ENCODE assay signal across 9 cellular contexts in the genomic region with DNA sequence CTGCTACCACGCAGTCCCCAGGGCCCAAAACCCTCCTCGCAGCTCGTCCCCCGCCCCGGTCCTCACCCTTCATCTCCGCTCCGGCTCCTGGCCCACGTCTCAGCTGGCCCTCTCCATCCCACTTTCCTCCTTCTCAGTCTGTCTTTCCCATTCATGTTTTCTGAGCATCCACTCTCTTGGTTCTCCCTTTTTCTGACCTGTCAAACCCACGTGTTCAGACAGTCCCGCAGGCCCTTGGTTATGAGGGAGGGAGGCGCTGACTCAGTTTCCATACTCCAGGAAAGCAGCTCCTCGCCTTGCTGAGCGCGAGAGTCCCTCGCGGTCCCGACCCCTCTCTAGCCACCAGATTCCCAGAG. TPM values are rescaled to one million over a fixed set of nuclear protein-coding genes. Genes with fewer than 3 reads are reported as not detected.
DNase-seq lines count a peak whose midpoint lies in the region; ATAC-seq lines count a peak whose summit lies in the region.
"Had no signal": no experiment of that assay in that cellular context is flagged by ENCODE, and none has a peak within 500 bp of the region (broad histone marks: within the 10 kb centered on the region; RNA-seq: fewer than 3 reads in every experiment).

No MANE protein-coding gene starts in this region.

- POLR2A ChIA-PET in activated CD4-positive, alpha-beta memory T cell treated with anti-CD3 and anti-CD28 coated beads, Interleukin-2, amount 10 ng/mL, durations not matched to agents 7 days and 5 days (lab: Charles Lee) = interaction anchor here (1.3 to 2.7 kb wide), 4 partner anchors 10 to 216 kb away, joined by 4 to 16 read pairs (median 4); partner anchors contain the start of gene MRPL58

- H3K36me3 Mint-ChIP-seq in activated CD4-positive, alpha-beta memory T cell treated with anti-CD3 and anti-CD28 coated beads, Interleukin-2, amount 10 ng/mL, durations not matched to agents 7 days and 5 days (ENCODE audit: low read depth) = no peaks in the 10 kb centered on the region
- peaks cover 6% of the 10 kb centered on the region for H3K36me3 Mint-ChIP-seq in stimulated activated effector memory CD8-positive, alpha-beta T cell treated with anti-CD3 and anti-CD28 coated beads, Interleukin-12 subunit alpha, Interleukin-12 subunit beta, amount 100 ng/mL, for 72 hours

- H3K4me1 Mint-ChIP-seq in activated CD4-positive, alpha-beta memory T cell treated with anti-CD3 and anti-CD28 coated beads, Interleukin-2, amount 10 ng/mL, durations not matched to agents 7 days and 5 days = peaks cover 6% of the 10 kb centered on the region
- H3K4me1 Mint-ChIP-seq in stimulated activated effector memory CD8-positive, alpha-beta T cell treated with anti-CD3 and anti-CD28 coated beads, Interleukin-12 subunit alpha, Interleukin-12 subunit beta, amount 100 ng/mL, for 72 hours = peaks cover 13% of the 10 kb centered on the region

- H3K27me3 Mint-ChIP-seq in activated CD4-positive, alpha-beta memory T cell treated with anti-CD3 and anti-CD28 coated beads, Interleukin-2, amount 10 ng/mL, durations not matched to agents 7 days and 5 days = peaks cover 35% of the 10 kb centered on the region

- CTCF ChIA-PET in activated CD4-positive, alpha-beta memory T cell treated with anti-CD3 and anti-CD28 coated beads, Interleukin-2, amount 10 ng/mL, durations not matched to agents 7 days and 5 days (lab: Charles Lee) = interaction anchor here (0.6 to 2.6 kb wide), 5 partner anchors 10 to 108 kb away, joined by 4 to 16 read pairs (median 9); partner anchors contain the start of gene MRPL58

- DNase-seq in H7 (no peak), putamen (ENCODE audit: low spot score) (no peak), GM19240 (ENCODE audit: insufficient read length, low spot score) (no peak)
- no peak for DNase-seq in activated CD4-positive, alpha-beta memory T cell treated with anti-CD3 and anti-CD28 coated beads, Interleukin-2, amount 10 ng/mL, durations not matched to agents 7 days and 5 days
- DNase-seq in stimulated activated effector memory CD8-positive, alpha-beta T cell treated with anti-CD3 and anti-CD28 coated beads, Interleukin-12 subunit alpha, Interleukin-12 subunit beta, amount 100 ng/mL, for 72 hours (ENCODE audit: low spot score in 2 of 2) = no peak
- DNase-seq in NK-92 treated with Interleukin-12 subunit alpha and Interleukin-12 subunit beta, amount 100 ng/mL, for 24 hours (lab: John Stamatoyannopoulos, UW) = no peak

- peak overlapping the region; percentile 72 for H3K4me3 Mint-ChIP-seq in activated CD4-positive, alpha-beta memory T cell treated with anti-CD3 and anti-CD28 coated beads, Interleukin-2, amount 10 ng/mL, durations not matched to agents 7 days and 5 days
- peak overlapping the region; percentile 89 for H3K4me3 Mint-ChIP-seq in stimulated activated effector memory CD8-positive, alpha-beta T cell treated with anti-CD3 and anti-CD28 coated beads, Interleukin-12 subunit alpha, Interleukin-12 subunit beta, amount 100 ng/mL, for 72 hours

- H3K9me3 Mint-ChIP-seq in activated CD4-positive, alpha-beta memory T cell treated with anti-CD3 and anti-CD28 coated beads, Interleukin-2, amount 10 ng/mL, durations not matched to agents 7 days and 5 days = no peaks in the 10 kb centered on the region
- H3K9me3 Mint-ChIP-seq in stimulated activated effector memory CD8-positive, alpha-beta T cell treated with anti-CD3 and anti-CD28 coated beads, Interleukin-12 subunit alpha, Interleukin-12 subunit beta, amount 100 ng/mL, for 72 hours = no peaks in the 10 kb centered on the region

- H3K27me3 ChIP-seq in H7 (ENCODE audit: control insufficient read depth, insufficient read depth, low read length) = peaks cover 46% of the 10 kb centered on the region
- H3K27me3 ChIP-seq in iPS-18a (ENCODE audit: control insufficient read depth, insufficient read depth, low read length) = peaks cover 59% of the 10 kb centered on the region

- no peak overlapping the region for H3K9ac ChIP-seq in iPS-18a (ENCODE audit: low read length)

- no peak overlapping the region for H3K27ac Mint-ChIP-seq in activated CD4-positive, alpha-beta memory T cell treated with anti-CD3 and anti-CD28 coated beads, Interleukin-2, amount 10 ng/mL, durations not matched to agents 7 days and 5 days
- no peak overlapping the region for H3K27ac Mint-ChIP-seq in stimulated activated effector memory CD8-positive, alpha-beta T cell treated with anti-CD3 and anti-CD28 coated beads, Interleukin-12 subunit alpha, Interleukin-12 subunit beta, amount 100 ng/mL, for 72 hours

- H3K4me1 ChIP-seq in iPS-18a (ENCODE audit: control insufficient read depth, low read depth, low read length) = peaks cover 6% of the 10 kb centered on the region

- no peak for ATAC-seq in stimulated activated effector memory CD8-positive, alpha-beta T cell treated with anti-CD3 and anti-CD28 coated beads, Interleukin-12 subunit alpha, Interleukin-12 subunit beta, amount 100 ng/mL, for 72 hours
- no peak for ATAC-seq in HG02885 (IDR thresholded peaks at IDR 0.05; ENCODE audit: poor library complexity, unreplicated experiment)

- no peaks in the 10 kb centered on the region for H3K9me3 ChIP-seq in iPS-18a (ENCODE audit: control insufficient read depth, low read depth, low read length)

- H3K36me3 ChIP-seq in H7 (replicated peaks; ENCODE audit: control insufficient read depth, insufficient read depth, low read length) = no peaks in the 10 kb centered on the region
- no peaks in the 10 kb centered on the region for H3K36me3 ChIP-seq in iPS-18a (ENCODE audit: control insufficient read depth, low read depth, low read length)

- no peak overlapping the region for H3K27ac ChIP-seq in iPS-18a (ENCODE audit: low read length)

- H3K4me3 ChIP-seq in H7 (ENCODE audit: insufficient read depth, low read depth, low read length) (peak overlapping the region; percentile 65; the same call in 1 of the 2 replicates), iPS-18a (ENCODE audit: low read length) (peak overlapping the region; percentile 51)

RNA-seq across cellular contexts. Expression of gene HID1, which starts 0.4 kb away (rescaled TPM):
- total RNA-seq in H7 (2014; rRNA removed; shearing (Covaris generic)) = 2.1 and 7.8 TPM in 2 replicates
- 1 to 10 TPM in 1 of 2 experiments, under 1 TPM in 1; 0.38 to 1.4 TPM for total RNA-seq in activated CD4-positive, alpha-beta memory T cell treated with anti-CD3 and anti-CD28 coated beads, Interleukin-2, amount 10 ng/mL, durations not matched to agents 7 days and 5 days

RNA-seq across cellular contexts. Expression of gene CDR2L, which starts 14.5 kb away (rescaled TPM):
- 23.5 and 25.9 TPM in 2 replicates for total RNA-seq in H7 (2014; rRNA removed; shearing (Covaris generic))
- total RNA-seq in activated CD4-positive, alpha-beta memory T cell treated with anti-CD3 and anti-CD28 coated beads, Interleukin-2, amount 10 ng/mL, durations not matched to agents 7 days and 5 days = under 1 TPM; 0.50 to 0.63 TPM

RNA-seq across cellular contexts. Expression of gene OTOP3, which starts 37.3 kb away (rescaled TPM):
- total RNA-seq in H7 (2014; rRNA removed; shearing (Covaris generic)) = not detected in 2 replicates
- not detected for total RNA-seq in activated CD4-positive, alpha-beta memory T cell treated with anti-CD3 and anti-CD28 coated beads, Interleukin-2, amount 10 ng/mL, durations not matched to agents 7 days and 5 days
- total RNA-seq: liver had no signal

RNA-seq across cellular contexts. Expression of gene MRPL58, which starts 39.5 kb away (rescaled TPM):
- 62.0 and 68.4 TPM in 2 replicates for total RNA-seq in H7 (2014; rRNA removed; shearing (Covaris generic))
- 10 to 100 TPM; 45.4 to 49.6 TPM for total RNA-seq in activated CD4-positive, alpha-beta memory T cell treated with anti-CD3 and anti-CD28 coated beads, Interleukin-2, amount 10 ng/mL, durations not matched to agents 7 days and 5 days

RNA-seq across cellular contexts. Expression of gene OTOP2, which starts 48.9 kb away (rescaled TPM):
- not detected in 2 replicates for total RNA-seq in H7 (2014; rRNA removed; shearing (Covaris generic))
- total RNA-seq in activated CD4-positive, alpha-beta memory T cell treated with anti-CD3 and anti-CD28 coated beads, Interleukin-2, amount 10 ng/mL, durations not matched to agents 7 days and 5 days = not detected
- total RNA-seq: liver had no signal

Comparison
In these comparisons a context has a peak if more than half of its experiments do, and no peak if none do; other contexts are left out.
1. RNA of gene CDR2L, which starts 14.5 kb away (total RNA-seq): 23.5 to 25.9 TPM in H7; 0.50 to 0.63 TPM in activated CD4-positive, alpha-beta memory T cell treated with anti-CD3 and anti-CD28 coated beads, Interleukin-2, amount 10 ng/mL, durations not matched to agents 7 days and 5 days; every median in the first group is over 10 times any median in the second.